In genomic region chr10:133071801-133072595, GRCh38 we compare ENCODE assay signal across 20 cellular contexts. TPM values are rescaled to one million over a fixed set of nuclear protein-coding genes. Genes with fewer than 3 reads are reported as not detected.
"Had no signal": no experiment of that assay in that cellular context is flagged by ENCODE, and none has a peak within 500 bp of the region (broad histone marks: within the 10 kb centered on the region; RNA-seq: fewer than 3 reads in every experiment).

No MANE protein-coding gene starts in this region.

- DNase-seq: activated CD4-positive, alpha-beta T cell treated with anti-CD3 and anti-CD28 coated beads, Interleukin-2, amount 10 ng/mL, durations not matched to agents 24 days and 14 days; activated CD4-positive, CD25-positive, alpha-beta regulatory T cell; activated CD8-positive, alpha-beta memory T cell treated with anti-CD3 and anti-CD28 coated beads, Interleukin-2, amount 50 U/mL, for 48 hours; activated gamma-delta T cell; activated T-cell treated with anti-CD3 and anti-CD28 coated beads, Interleukin-2, amount 50 U/mL, for 72 hours; amniotic stem cell; body of pancreas; caudate nucleus; colonic mucosa; midbrain; naive B cell; stimulated activated CD4-positive, alpha-beta T cell treated with anti-CD3 and anti-CD28 coated beads, Interleukin-15, amount 100 ng/mL, for 24 hours; stimulated activated CD4-positive, alpha-beta T cell treated with anti-CD3 and anti-CD28 coated beads, Interleukin-4, amount 100 ng/mL, for 1 hour; stimulated activated naive B cell treated with anti-CD40 and anti-IgM and Interleukin-4, amounts not matched to agents 10 μg/mL and 1 μg/mL and 100 μg/mL, for 72 hours; thyroid gland had no signal

- H3K9me3 ChIP-seq: body of pancreas, colonic mucosa, thyroid gland had no signal

- H3K4me1 ChIP-seq: body of pancreas, colonic mucosa, thyroid gland had no signal

- H3K4me3 Mint-ChIP-seq: activated CD4-positive, alpha-beta T cell treated with anti-CD3 and anti-CD28 coated beads, Interleukin-2, amount 10 ng/mL, durations not matched to agents 24 days and 14 days; activated naive CD8-positive, alpha-beta T cell; activated T-cell treated with anti-CD3 and anti-CD28 coated beads, Interleukin-2, amount 50 U/mL, for 72 hours; stimulated activated naive B cell treated with anti-CD40 and anti-IgM and Interleukin-4, amounts not matched to agents 10 μg/mL and 1 μg/mL and 100 μg/mL, for 72 hours had no signal

- H3K4me3 ChIP-seq: body of pancreas, colonic mucosa, skin epidermis, thyroid gland had no signal

- H3K27ac ChIP-seq: body of pancreas, colonic mucosa, skin epidermis, thyroid gland had no signal

- H3K9me3 Mint-ChIP-seq: activated CD4-positive, alpha-beta T cell treated with anti-CD3 and anti-CD28 coated beads, Interleukin-2, amount 10 ng/mL, durations not matched to agents 24 days and 14 days; activated T-cell treated with anti-CD3 and anti-CD28 coated beads, Interleukin-2, amount 50 U/mL, for 72 hours; naive B cell; stimulated activated naive B cell treated with anti-CD40 and anti-IgM and Interleukin-4, amounts not matched to agents 10 μg/mL and 1 μg/mL and 100 μg/mL, for 72 hours had no signal

- H3K4me1 Mint-ChIP-seq: activated CD4-positive, alpha-beta T cell treated with anti-CD3 and anti-CD28 coated beads, Interleukin-2, amount 10 ng/mL, durations not matched to agents 24 days and 14 days; naive B cell; stimulated activated naive B cell treated with anti-CD40 and anti-IgM and Interleukin-4, amounts not matched to agents 10 μg/mL and 1 μg/mL and 100 μg/mL, for 72 hours had no signal

- H3K27me3 ChIP-seq: body of pancreas, colonic mucosa, thyroid gland had no signal

- H3K27ac Mint-ChIP-seq: activated CD4-positive, alpha-beta T cell treated with anti-CD3 and anti-CD28 coated beads, Interleukin-2, amount 10 ng/mL, durations not matched to agents 24 days and 14 days; activated naive CD8-positive, alpha-beta T cell; activated T-cell treated with anti-CD3 and anti-CD28 coated beads, Interleukin-2, amount 50 U/mL, for 72 hours; naive B cell; stimulated activated naive B cell treated with anti-CD40 and anti-IgM and Interleukin-4, amounts not matched to agents 10 μg/mL and 1 μg/mL and 100 μg/mL, for 72 hours had no signal

- H3K36me3 Mint-ChIP-seq: activated naive CD8-positive, alpha-beta T cell; naive B cell; stimulated activated naive B cell treated with anti-CD40 and anti-IgM and Interleukin-4, amounts not matched to agents 10 μg/mL and 1 μg/mL and 100 μg/mL, for 72 hours had no signal

- H3K36me3 ChIP-seq: colonic mucosa, thyroid gland had no signal

- H3K27me3 Mint-ChIP-seq: activated CD4-positive, alpha-beta T cell treated with anti-CD3 and anti-CD28 coated beads, Interleukin-2, amount 10 ng/mL, durations not matched to agents 24 days and 14 days; activated naive CD8-positive, alpha-beta T cell had no signal

RNA-seq across cellular contexts. Expression of gene ADGRA1, which starts 15.7 kb away (rescaled TPM):
- total RNA-seq: activated CD4-positive, alpha-beta T cell treated with anti-CD3 and anti-CD28 coated beads, Interleukin-2, amount 10 ng/mL, durations not matched to agents 24 days and 14 days; activated T-cell treated with anti-CD3 and anti-CD28 coated beads, Interleukin-2, amount 50 U/mL, for 72 hours; colonic mucosa; esophagus mucosa; renal cortical epithelial cell; urinary bladder had no signal
